ENCODE assay signal across 8 cellular contexts in genomic region chr18:10851824-10852225, GRCh38.
DNase-seq lines count a peak whose midpoint lies in the region; ATAC-seq lines count a peak whose summit lies in the region.

No MANE protein-coding gene starts in this region.

- ATAC-seq in HG03442 (IDR thresholded peaks at IDR 0.05; ENCODE audit: unreplicated experiment), result no peak

- peak; percentile 30 for DNase-seq in GF-D8 (lab: John Stamatoyannopoulos, UW)
- peak; percentile 65 for DNase-seq in LHCN-M2 (ENCODE audit: low read depth)
- peak; percentile 9 for DNase-seq in SHP77 treated with DMSO at 0.1 percent for 48 hours (lab: John Stamatoyannopoulos, UW)
- DNase-seq in fibroblast of peridontal ligament (ENCODE audit: extremely low read depth), result peak; percentile 83
- peak; percentile 83 for DNase-seq in pons (ENCODE audit: low spot score)
- no peak for DNase-seq in activated CD4-positive, alpha-beta T cell treated with anti-CD3 and anti-CD28 coated beads, Interleukin-2, amount 50 U/mL, for 48 hours
- no peak for DNase-seq in activated naive CD4-positive, alpha-beta T cell treated with Interleukin-2 at 50 U/mL for 16 hours

Comparison
In these comparisons a context has a peak if more than half of its experiments do, and no peak if none do; other contexts are left out.
1. DNase-seq: peak in GF-D8 (single experiment), LHCN-M2 (single experiment), SHP77 treated with DMSO at 0.1 percent for 48 hours (single experiment), fibroblast of peridontal ligament (single experiment) and pons (single experiment); none in activated CD4-positive, alpha-beta T cell treated with anti-CD3 and anti-CD28 coated beads, Interleukin-2, amount 50 U/mL, for 48 hours (0 of 2) and activated naive CD4-positive, alpha-beta T cell treated with Interleukin-2 at 50 U/mL for 16 hours (single experiment).